25 cellular contexts compared by ENCODE assay signal in the genomic region with DNA sequence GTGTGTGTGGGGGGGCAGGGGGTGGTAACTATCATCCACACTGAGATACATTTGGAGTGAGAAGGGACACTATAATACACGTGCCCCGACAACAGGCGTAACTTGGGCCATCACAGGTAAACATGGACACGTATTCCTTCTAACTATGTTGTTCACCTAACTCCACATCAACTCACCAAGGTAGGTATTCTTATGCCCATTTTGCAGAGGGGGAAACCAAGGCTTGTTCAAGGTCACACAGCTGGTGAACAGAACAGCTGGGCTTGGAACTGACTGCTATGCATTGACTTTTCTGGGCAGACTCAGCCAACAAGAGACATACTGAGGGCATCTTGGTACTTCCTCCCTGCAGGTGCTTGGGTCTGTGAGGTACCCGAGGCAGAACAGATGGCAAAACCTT.
A peak's percentile ranks its signal among the peaks of the same experiment; 100 is the strongest.
DNase-seq lines count a peak whose midpoint lies in the region; ATAC-seq, FAIRE-seq and TF ChIP-seq lines count a peak whose summit lies in the region.
"Had no signal": no experiment of that assay in that cellular context is flagged by ENCODE, and none has a peak within 500 bp of the region (broad histone marks: within the 10 kb centered on the region; RNA-seq: fewer than 3 reads in every experiment).

No MANE protein-coding gene starts in this region.

- H3K9ac ChIP-seq in K562 (ENCODE audit: insufficient read depth in 1 of 2, low read depth in 2 of 2, low read length in 2 of 2) (no peak overlapping the region), mesenchymal stem cell (ENCODE audit: low read length) (no peak overlapping the region), neuronal stem cell (ENCODE audit: low read depth, low read length, poor library complexity) (no peak overlapping the region)
- H3K9ac ChIP-seq: BLaER1 had no signal

- H2AK5ac ChIP-seq in mesenchymal stem cell (ENCODE audit: low read length, severe bottlenecking): no peak overlapping the region
- no peak overlapping the region for H2AK5ac ChIP-seq in neuronal stem cell (ENCODE audit: low read depth, low read length)

- H2BK120ac ChIP-seq in mesenchymal stem cell (ENCODE audit: low read depth, low read length) (no peak overlapping the region), neuronal stem cell (ENCODE audit: low read depth, low read length) (no peak overlapping the region)

- H3K18ac ChIP-seq in mesenchymal stem cell (ENCODE audit: low read depth in 1 of 2, low read length in 2 of 2): peak overlapping the region; percentile 41 to 68
- H3K18ac ChIP-seq in neuronal stem cell (ENCODE audit: low read length): no peak overlapping the region

- no peaks in the 10 kb centered on the region for H3K9me1 ChIP-seq in K562 (ENCODE audit: control insufficient read depth, insufficient read depth, low read length)

- H3K27ac ChIP-seq in K562 (ENCODE audit: extremely low read depth, low read depth, low read length): no peak overlapping the region
- H3K27ac ChIP-seq in mesenchymal stem cell (ENCODE audit: low read length, poor library complexity, severe bottlenecking): no peak overlapping the region
- no peak overlapping the region for H3K27ac ChIP-seq in neuronal stem cell (replicated peaks; ENCODE audit: low read length)
- no peak overlapping the region for H3K27ac ChIP-seq in PC-9
- H3K27ac ChIP-seq: BLaER1 had no signal

- DNase-seq in K562 (ENCODE audit: extremely low read depth in 1 of 4, low spot score in 3 of 4) (no peak), mesenchymal stem cell (no peak), neuronal stem cell (ENCODE audit: low spot score) (no peak), HTR-8/SVneo (ENCODE audit: insufficient read length, low spot score) (no peak), GM10266 (ENCODE audit: extremely low spot score) (no peak), PC-9 (no peak)
- DNase-seq: 8988T; ACHN; BE2C; C1 segment of cervical spinal cord; CD4-positive, alpha-beta memory T cell; CD4-positive, CD25-positive, alpha-beta regulatory T cell; CD8-positive, alpha-beta memory T cell; COR-L47; DMS 273 treated with DMSO at 0.1 percent for 48 hours; DMS153; DMS53; DMS79; DND-41; EL; GDM1 had no signal

- no peak for ATAC-seq in K562

- no peak overlapping the region for H2BK5ac ChIP-seq in mesenchymal stem cell (ENCODE audit: low read depth, low read length, poor library complexity, severe bottlenecking)
- H2BK5ac ChIP-seq in neuronal stem cell (ENCODE audit: low read length): no peak overlapping the region

- BruUV-seq in K562 (replicated peaks; lab: Mats Ljungman, UMichigan) (no TSS peak), PC-9 (replicated peaks; lab: Mats Ljungman, UMichigan) (no TSS peak)

- H4K91ac ChIP-seq in mesenchymal stem cell (ENCODE audit: low read length) (no peak overlapping the region), neuronal stem cell (ENCODE audit: low read depth, low read length, poor library complexity) (no peak overlapping the region)

- intact Hi-C loops in K562 (cut with micrococcal nuclease) (no loop called here), PC-9 (cut with micrococcal nuclease; ENCODE audit: unreplicated experiment) (no loop called here)

- H3K14ac ChIP-seq in mesenchymal stem cell (ENCODE audit: low read length in 2 of 2) (no peak overlapping the region), neuronal stem cell (ENCODE audit: low read length) (no peak overlapping the region)

- TF ChIP-seq POLR2A in K562 (conservative IDR thresholded peaks at IDR 0.05): no peak

- H3K9me2 ChIP-seq in PC-9 (ENCODE audit: insufficient read depth): no peaks in the 10 kb centered on the region

- H2AFZ ChIP-seq in K562 (ENCODE audit: low read depth, low read length): no peak overlapping the region
- no peak overlapping the region for H2AFZ ChIP-seq in mesenchymal stem cell (ENCODE audit: low read depth, low read length)
- no peak overlapping the region for H2AFZ ChIP-seq in neuronal stem cell (ENCODE audit: low read length)
- H2AFZ ChIP-seq in PC-9: no peak overlapping the region

- H4K20me1 ChIP-seq in K562 (replicated peaks; ENCODE audit: control insufficient read depth, insufficient read depth, low read length) (no peaks in the 10 kb centered on the region), PC-9 (ENCODE audit: insufficient read depth) (no peaks in the 10 kb centered on the region)
- H4K20me1 ChIP-seq: BLaER1 had no signal

- no peak overlapping the region for H4K8ac ChIP-seq in mesenchymal stem cell (ENCODE audit: low read length)
- H4K8ac ChIP-seq in neuronal stem cell (ENCODE audit: low read depth, low read length): no peak overlapping the region

- H3K4me3 ChIP-seq in K562 (no peak overlapping the region), mesenchymal stem cell (ENCODE audit: insufficient read depth in 1 of 2, low read depth in 1 of 2, low read length in 2 of 2) (no peak overlapping the region), neuronal stem cell (ENCODE audit: low read length in 2 of 2) (no peak overlapping the region), PC-9 (no peak overlapping the region)
- H3K4me3 ChIP-seq: BLaER1 had no signal

- no peak for TF ChIP-seq EP300 in K562 (IDR thresholded peaks at IDR 0.05; ENCODE audit: low read length)

- in situ Hi-C loops in K562 (cut with MboI): no loop called here

- POLR2A ChIA-PET in K562 (lab: Yijun Ruan, JAX) (no interaction called here), PC-9 (lab: Charles Lee; ENCODE audit: unreplicated experiment) (no interaction called here)

- peak overlapping the region in 1 of 2 experiments; percentile 98 for H2BK12ac ChIP-seq in mesenchymal stem cell (ENCODE audit: low read length in 2 of 2)
- no peak overlapping the region for H2BK12ac ChIP-seq in neuronal stem cell (ENCODE audit: low read length)

- H3K4me2 ChIP-seq in K562 (ENCODE audit: insufficient read depth, low read length): no peak overlapping the region
- H3K4me2 ChIP-seq in mesenchymal stem cell (ENCODE audit: low read length, poor library complexity, severe bottlenecking): no peak overlapping the region
- H3K4me2 ChIP-seq in neuronal stem cell (ENCODE audit: insufficient read depth, low read length, poor library complexity, severe bottlenecking): no peak overlapping the region
- H3K4me2 ChIP-seq in PC-9: no peak overlapping the region
- H3K4me2 ChIP-seq: BLaER1 had no signal

- H3K4ac ChIP-seq in mesenchymal stem cell (ENCODE audit: low read depth in 1 of 2, low read length in 2 of 2): peak overlapping the region in 1 of 2 experiments; percentile 32
- no peak overlapping the region for H3K4ac ChIP-seq in neuronal stem cell (ENCODE audit: low read length)

- no peak for TF ChIP-seq RAD21 in K562 (CRISPR knock-in tag; conservative IDR thresholded peaks at IDR 0.05 in 1 of 2, IDR thresholded peaks at IDR 0.05 in 1 of 2)

- no peaks in the 10 kb centered on the region for H3K27me3 ChIP-seq in K562 (ENCODE audit: control insufficient read depth in 2 of 2, insufficient read depth in 2 of 2, low read length in 2 of 2)
- no peaks in the 10 kb centered on the region for H3K27me3 ChIP-seq in mesenchymal stem cell (ENCODE audit: control insufficient read depth in 1 of 2, insufficient read depth in 1 of 2, low read length in 2 of 2)
- no peaks in the 10 kb centered on the region for H3K27me3 ChIP-seq in neuronal stem cell (ENCODE audit: control insufficient read depth in 3 of 3, insufficient read depth in 3 of 3, low read depth in 1 of 3, low read length in 3 of 3)
- no peaks in the 10 kb centered on the region for H3K27me3 ChIP-seq in PC-9 (ENCODE audit: insufficient read depth, low read depth)
- H3K27me3 ChIP-seq: BE2C, BLaER1 had no signal

- no peak overlapping the region for H3K23ac ChIP-seq in mesenchymal stem cell (ENCODE audit: low read length in 2 of 2)
- no peak overlapping the region for H3K23ac ChIP-seq in neuronal stem cell (ENCODE audit: low read depth, low read length, poor library complexity)

- H3K79me2 ChIP-seq in K562 (ENCODE audit: control insufficient read depth, insufficient read depth, low read length) (no peaks in the 10 kb centered on the region), PC-9 (ENCODE audit: low read depth) (no peaks in the 10 kb centered on the region)

- CTCF ChIA-PET in K562 (lab: Yijun Ruan, JAX; ENCODE audit: low intra/inter-chr PET ratio) (no interaction called here), PC-9 (lab: Charles Lee) (no interaction called here)

- H3K9me3 ChIP-seq in K562 (replicated peaks; ENCODE audit: control insufficient read depth, insufficient read depth, low read depth, low read length) (no peaks in the 10 kb centered on the region), mesenchymal stem cell (ENCODE audit: control insufficient read depth, low read length) (no peaks in the 10 kb centered on the region), neuronal stem cell (replicated peaks in 1 of 2; ENCODE audit: control insufficient read depth in 2 of 2, insufficient read depth in 1 of 2, low read depth in 1 of 2, low read length in 2 of 2) (no peaks in the 10 kb centered on the region), PC-9 (ENCODE audit: insufficient read depth, low read depth) (no peaks in the 10 kb centered on the region)
- H3K9me3 ChIP-seq: BE2C, BLaER1 had no signal

- H2BK15ac ChIP-seq in mesenchymal stem cell (ENCODE audit: low read depth, poor library complexity, severe bottlenecking): no peak overlapping the region
- peak overlapping the region; percentile 19 for H2BK15ac ChIP-seq in neuronal stem cell (ENCODE audit: low read length)

- no peaks in the 10 kb centered on the region for H3F3A ChIP-seq in PC-9 (ENCODE audit: insufficient read depth, low read depth)

- no peak for TF ChIP-seq CTCF in K562 (IDR thresholded peaks at IDR 0.05 in 2 of 3, conservative IDR thresholded peaks at IDR 0.05 in 1 of 3; ENCODE audit: insufficient read depth in 2 of 3, low read depth in 1 of 3, low read length in 3 of 3)
- TF ChIP-seq CTCF in GM10266 (IDR thresholded peaks at IDR 0.05; ENCODE audit: control insufficient read depth, insufficient read depth, low read depth, missing control alignments): no peak
- no peak for TF ChIP-seq CTCF in PC-9 (conservative IDR thresholded peaks at IDR 0.05)

- H3K79me1 ChIP-seq in mesenchymal stem cell (replicated peaks; ENCODE audit: low read length, poor library complexity, severe bottlenecking) (peaks cover 38% of the 10 kb centered on the region), neuronal stem cell (ENCODE audit: low read depth, low read length) (no peaks in the 10 kb centered on the region)

- WGBS in K562 (ENCODE audit: insufficient coverage, low coverage, missing lambda C conversion rate): 69% methylated on average over 4 of the region's 5 CpGs
- WGBS in mesenchymal stem cell: 98% methylated on average over 4 of the region's 5 CpGs
- no CpG with 5 or more reads among the region's 5 CpGs for WGBS in neuronal stem cell (ENCODE audit: extremely low coverage in 2 of 2, insufficient read length in 2 of 2, insufficient replicate concordance in 1 of 2), 2 donors

- H3K4me1 ChIP-seq in K562 (replicated peaks in 1 of 2; ENCODE audit: control insufficient read depth in 2 of 2, insufficient read depth in 2 of 2, low read length in 2 of 2): no peaks in the 10 kb centered on the region; a peak in 2 of 5 replicates
- peaks cover 9% of the 10 kb centered on the region for H3K4me1 ChIP-seq in mesenchymal stem cell (ENCODE audit: control insufficient read depth, insufficient read depth, low read depth, low read length)
- H3K4me1 ChIP-seq in neuronal stem cell (ENCODE audit: control insufficient read depth in 2 of 2, insufficient read depth in 1 of 2, low read depth in 1 of 2, low read length in 2 of 2): peaks cover 7 to 15% of the 10 kb centered on the region in 2 donors
- no peaks in the 10 kb centered on the region for H3K4me1 ChIP-seq in PC-9 (replicated peaks; ENCODE audit: insufficient read depth)
- H3K4me1 ChIP-seq: BE2C, BLaER1 had no signal

- H3K36me3 ChIP-seq in K562 (ENCODE audit: control insufficient read depth, insufficient read depth, low read length): no peaks in the 10 kb centered on the region
- H3K36me3 ChIP-seq in mesenchymal stem cell (ENCODE audit: control insufficient read depth in 1 of 2, insufficient read depth in 2 of 2, low read depth in 1 of 2, low read length in 2 of 2): peaks cover 6 to 30% of the 10 kb centered on the region in 2 experiments
- no peaks in the 10 kb centered on the region for H3K36me3 ChIP-seq in neuronal stem cell (replicated peaks in 1 of 2; ENCODE audit: control insufficient read depth in 2 of 2, insufficient read depth in 2 of 2, low read length in 2 of 2)
- no peaks in the 10 kb centered on the region for H3K36me3 ChIP-seq in PC-9 (ENCODE audit: low read depth)
- H3K36me3 ChIP-seq: BE2C, BLaER1 had no signal

- FAIRE-seq in K562 (lab: Jason Lieb, UNC): no peak
- no peak for FAIRE-seq in HTR-8/SVneo (lab: Jason Lieb, UNC)
- FAIRE-seq: A204.1, GM12891, GM19239 had no signal
